In genomic region chr6:16667509-16667908, GRCh38 we compare ENCODE assay signal across 17 cellular contexts.
DNase-seq lines count a peak whose midpoint lies in the region; ATAC-seq, FAIRE-seq and TF ChIP-seq lines count a peak whose summit lies in the region.
"Had no signal": no experiment of that assay in that cellular context is flagged by ENCODE, and none has a peak within 500 bp of the region (broad histone marks: within the 10 kb centered on the region; RNA-seq: fewer than 3 reads in every experiment).

No MANE protein-coding gene starts in this region.

- POLR2A ChIA-PET in activated CD4-positive, alpha-beta T cell treated with anti-CD3 and anti-CD28 coated beads for 36 hours (lab: Charles Lee) = no interaction called here

- H3K4me1 ChIP-seq in KMS-11 (ENCODE audit: low read depth, poor library complexity, severe bottlenecking) (peaks cover 47% of the 10 kb centered on the region), neutrophil (ENCODE audit: control insufficient read depth in 1 of 2, insufficient read depth in 1 of 2, low read depth in 1 of 2, low read length in 1 of 2) (peaks cover 49 to 60% of the 10 kb centered on the region in 2 experiments), small intestine (ENCODE audit: control insufficient read depth in 2 of 2, insufficient read depth in 1 of 2, low read depth in 1 of 2, low read length in 1 of 2) (peaks cover 2 to 11% of the 10 kb centered on the region in 2 donors), tibial nerve (peaks cover 0 to 23% (median 8%) of the 10 kb centered on the region in 4 donors)

- peaks cover 49% of the 10 kb centered on the region for H3K4me1 Mint-ChIP-seq in activated CD4-positive, alpha-beta T cell treated with anti-CD3 and anti-CD28 coated beads for 36 hours
- H3K4me1 Mint-ChIP-seq in activated T-helper 2 cell treated with anti-CD3 and anti-CD28 coated beads, Interferon-gamma antibody, Interleukin-2, Interleukin-4, amounts not matched to agents 10 μg/mL and 5 μg/mL and 100 μg/mL, durations not matched to agents 14 hours and 24 hours and 36 hours (ENCODE audit: low read depth) = peaks cover 64% of the 10 kb centered on the region

- no peaks in the 10 kb centered on the region for H4K20me1 ChIP-seq in KMS-11 (ENCODE audit: insufficient read depth)

- intact Hi-C loops in activated CD4-positive, alpha-beta T cell treated with anti-CD3 and anti-CD28 coated beads for 36 hours (cut with DNase I, micrococcal nuclease) = no loop called here
- intact Hi-C loops in activated T-helper 2 cell treated with anti-CD3 and anti-CD28 coated beads, Interferon-gamma antibody, Interleukin-2, Interleukin-4, amounts not matched to agents 10 μg/mL and 5 μg/mL and 100 μg/mL, durations not matched to agents 14 hours and 24 hours and 36 hours (cut with micrococcal nuclease) = no loop called here

- H3K27me3 ChIP-seq in KMS-11 (ENCODE audit: insufficient read depth, low read depth) = no peaks in the 10 kb centered on the region
- no peaks in the 10 kb centered on the region for H3K27me3 ChIP-seq in neutrophil
- no peaks in the 10 kb centered on the region for H3K27me3 ChIP-seq in small intestine (ENCODE audit: control insufficient read depth in 2 of 2, insufficient read depth in 2 of 2, low read length in 2 of 2)
- no peaks in the 10 kb centered on the region for H3K27me3 ChIP-seq in tibial nerve

- TF ChIP-seq EP300 in tibial nerve (IDR thresholded peaks at IDR 0.05) = no peak

- no peak overlapping the region for H3K4me3 Mint-ChIP-seq in activated CD4-positive, alpha-beta T cell treated with anti-CD3 and anti-CD28 coated beads for 36 hours
- H3K4me3 Mint-ChIP-seq in activated T-helper 2 cell treated with anti-CD3 and anti-CD28 coated beads, Interferon-gamma antibody, Interleukin-2, Interleukin-4, amounts not matched to agents 10 μg/mL and 5 μg/mL and 100 μg/mL, durations not matched to agents 14 hours and 24 hours and 36 hours (ENCODE audit: low read depth) = no peak overlapping the region

- no peak for FAIRE-seq in small intestine (lab: Jason Lieb, UNC)
- FAIRE-seq: H54 had no signal

- H3K27ac ChIP-seq in KMS-11 = peak overlapping the region; percentile 45
- peak overlapping the region; percentile 37 for H3K27ac ChIP-seq in neutrophil
- no peak overlapping the region for H3K27ac ChIP-seq in small intestine (ENCODE audit: low read depth in 1 of 2, low read length in 1 of 2)
- no peak overlapping the region for H3K27ac ChIP-seq in tibial nerve

- no peak for TF ChIP-seq CTCF in KMS-11 (conservative IDR thresholded peaks at IDR 0.05; ENCODE audit: low read depth, low read length)
- TF ChIP-seq CTCF in neutrophil (IDR thresholded peaks at IDR 0.05) = no peak
- no peak for TF ChIP-seq CTCF in tibial nerve (IDR thresholded peaks at IDR 0.05)

- H2AFZ ChIP-seq in KMS-11 (ENCODE audit: low read depth) = no peak overlapping the region

- no peaks in the 10 kb centered on the region for H3K27me3 Mint-ChIP-seq in activated CD4-positive, alpha-beta T cell treated with anti-CD3 and anti-CD28 coated beads for 36 hours
- H3K27me3 Mint-ChIP-seq in activated T-helper 2 cell treated with anti-CD3 and anti-CD28 coated beads, Interferon-gamma antibody, Interleukin-2, Interleukin-4, amounts not matched to agents 10 μg/mL and 5 μg/mL and 100 μg/mL, durations not matched to agents 14 hours and 24 hours and 36 hours (ENCODE audit: low read depth) = no peaks in the 10 kb centered on the region

- H3K79me2 ChIP-seq in KMS-11 (ENCODE audit: insufficient read depth, low read depth) = no peaks in the 10 kb centered on the region; the same call in 1 of the 2 replicates

- DNase-seq in activated CD4-positive, alpha-beta T cell treated with anti-CD3 and anti-CD28 coated beads for 36 hours = no peak
- DNase-seq in activated CD4-positive, alpha-beta T cell treated with anti-CD3 and anti-CD28 coated beads for 48 hours = no peak
- no peak for DNase-seq in activated T-helper 2 cell treated with anti-CD3 and anti-CD28 coated beads, Interferon-gamma antibody, Interleukin-2, Interleukin-4, amounts not matched to agents 10 μg/mL and 5 μg/mL and 100 μg/mL, durations not matched to agents 14 hours and 24 hours and 36 hours (ENCODE audit: low spot score)
- no peak for DNase-seq in small intestine
- DNase-seq in tibial nerve (ENCODE audit: low spot score in 2 of 2) = no peak
- DNase-seq: C1 segment of cervical spinal cord, COR-L47, DMS153, EL, Kasumi-1, NCI-H1417 treated with DMSO at 0.1 percent for 48 hours, NCI-H2029 treated with DMSO at 0.1 percent for 48 hours, NCI-H526 treated with DMSO at 0.1 percent for 48 hours had no signal

- WGBS in small intestine, 3 donors = 84 to 93% (median 85%) methylated on average over 4 of the region's 4 CpGs
- 77 to 78% methylated on average over 4 of the region's 4 CpGs for WGBS in tibial nerve, 2 donors

- H3K9me3 Mint-ChIP-seq in activated CD4-positive, alpha-beta T cell treated with anti-CD3 and anti-CD28 coated beads for 36 hours (ENCODE audit: low read depth) = no peaks in the 10 kb centered on the region
- peaks cover 2% of the 10 kb centered on the region for H3K9me3 Mint-ChIP-seq in activated T-helper 2 cell treated with anti-CD3 and anti-CD28 coated beads, Interferon-gamma antibody, Interleukin-2, Interleukin-4, amounts not matched to agents 10 μg/mL and 5 μg/mL and 100 μg/mL, durations not matched to agents 14 hours and 24 hours and 36 hours

- H3K36me3 ChIP-seq in KMS-11 (ENCODE audit: insufficient read depth) (no peaks in the 10 kb centered on the region), neutrophil (no peaks in the 10 kb centered on the region), small intestine (ENCODE audit: control insufficient read depth in 2 of 2, insufficient read depth in 2 of 2, low read length in 2 of 2) (no peaks in the 10 kb centered on the region), tibial nerve (no peaks in the 10 kb centered on the region)

- H3K27ac Mint-ChIP-seq in activated CD4-positive, alpha-beta T cell treated with anti-CD3 and anti-CD28 coated beads for 36 hours = peak overlapping the region; percentile 24
- H3K27ac Mint-ChIP-seq in activated T-helper 2 cell treated with anti-CD3 and anti-CD28 coated beads, Interferon-gamma antibody, Interleukin-2, Interleukin-4, amounts not matched to agents 10 μg/mL and 5 μg/mL and 100 μg/mL, durations not matched to agents 14 hours and 24 hours and 36 hours = peak overlapping the region; percentile 29

- H3K36me3 Mint-ChIP-seq in activated CD4-positive, alpha-beta T cell treated with anti-CD3 and anti-CD28 coated beads for 36 hours (ENCODE audit: low read depth) = peaks cover 29% of the 10 kb centered on the region
- peaks cover 66% of the 10 kb centered on the region for H3K36me3 Mint-ChIP-seq in activated T-helper 2 cell treated with anti-CD3 and anti-CD28 coated beads, Interferon-gamma antibody, Interleukin-2, Interleukin-4, amounts not matched to agents 10 μg/mL and 5 μg/mL and 100 μg/mL, durations not matched to agents 14 hours and 24 hours and 36 hours (ENCODE audit: low read depth)

- H3K4me2 ChIP-seq in KMS-11 = peak overlapping the region; percentile 29; the same call in 1 of the 2 replicates

- H3K4me3 ChIP-seq in KMS-11 (IDR thresholded peaks at IDR 0.05; ENCODE audit: insufficient read depth, low read depth, low read length) (no peak overlapping the region), neutrophil (ENCODE audit: low read depth in 1 of 2, low read length in 1 of 2) (no peak overlapping the region), small intestine (ENCODE audit: low read depth in 1 of 2, low read length in 2 of 2) (no peak overlapping the region), tibial nerve (no peak overlapping the region)

- ATAC-seq in activated CD4-positive, alpha-beta T cell treated with anti-CD3 and anti-CD28 coated beads for 36 hours = no peak
- no peak for ATAC-seq in HG02938 (IDR thresholded peaks at IDR 0.05; ENCODE audit: unreplicated experiment)

- CTCF ChIA-PET in activated CD4-positive, alpha-beta T cell treated with anti-CD3 and anti-CD28 coated beads for 36 hours (lab: Charles Lee) = interaction anchor here (1.0 kb wide), 1 partner anchor 17 kb away, joined by 3 read pairs; no protein-coding TSS in a partner anchor

- H3K9me3 ChIP-seq in neutrophil = no peaks in the 10 kb centered on the region
- H3K9me3 ChIP-seq in small intestine (ENCODE audit: control insufficient read depth, low read depth) = no peaks in the 10 kb centered on the region
- H3K9me3 ChIP-seq in tibial nerve = no peaks in the 10 kb centered on the region

- H3K9ac ChIP-seq in KMS-11 = no peak overlapping the region

- no peak for TF ChIP-seq POLR2A in tibial nerve (IDR thresholded peaks at IDR 0.05)

Comparison
In these comparisons a context has a peak if more than half of its experiments do, and no peak if none do; other contexts are left out.
1. H3K27ac ChIP-seq: peak in KMS-11 (single experiment) and neutrophil (single experiment); none in small intestine (0 of 2) and tibial nerve (0 of 4).